In the genomic region with DNA sequence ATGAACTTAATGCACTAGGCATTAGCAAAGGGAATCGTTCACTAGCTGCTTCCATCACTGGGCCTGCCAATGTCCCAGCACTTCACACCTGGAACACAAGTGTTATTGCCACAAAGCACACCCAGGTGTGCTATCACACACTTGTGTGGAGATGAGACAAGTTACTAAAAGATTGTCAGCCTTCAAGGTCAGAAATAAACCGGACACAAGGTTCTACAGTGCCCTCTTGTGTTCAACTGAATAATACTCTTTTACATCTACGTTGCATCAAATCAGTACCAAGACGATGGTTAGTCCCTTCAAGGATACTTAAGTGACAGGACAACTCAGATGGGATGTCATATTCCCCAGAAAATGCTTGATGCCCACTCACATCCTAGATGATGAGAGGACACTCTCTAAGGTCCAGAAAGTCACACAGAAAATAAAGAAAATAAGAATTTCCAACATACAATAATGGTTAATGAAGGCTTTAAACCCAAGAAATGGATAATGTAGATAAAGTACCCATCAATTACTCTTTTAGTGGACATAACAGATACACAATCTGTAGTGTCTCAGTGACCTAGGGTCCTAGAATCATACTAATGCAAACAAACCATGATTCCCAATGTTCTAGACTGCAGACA, we compare ENCODE assay signal across 8 cellular contexts.
DNase-seq lines count a peak whose midpoint lies in the region; ATAC-seq and TF ChIP-seq lines count a peak whose summit lies in the region.

No MANE protein-coding gene starts in this region.

- H3K27ac ChIP-seq in KMS-11 (no peak overlapping the region), WERI-Rb-1 (no peak overlapping the region)

- DNase-seq in NCI-H2171 treated with DMSO at 0.1 percent for 48 hours (lab: John Stamatoyannopoulos, UW) (peak; percentile 34), NCI-H2171 (lab: John Stamatoyannopoulos, UW) (no peak), WERI-Rb-1 (no peak), glomerular visceral epithelial cell (ENCODE audit: extremely low spot score) (peak; percentile 48), putamen (ENCODE audit: low spot score) (peak; percentile 25)

- H3K27me3 ChIP-seq in KMS-11 (ENCODE audit: insufficient read depth, low read depth) (no peaks in the 10 kb centered on the region), WERI-Rb-1 (ENCODE audit: insufficient read depth, low read depth, severe bottlenecking) (no peaks in the 10 kb centered on the region)

- peak; percentile 84 for TF ChIP-seq CTCF in KMS-11 (conservative IDR thresholded peaks at IDR 0.05; ENCODE audit: low read depth, low read length)
- TF ChIP-seq CTCF in WERI-Rb-1 (IDR thresholded peaks at IDR 0.05; ENCODE audit: low read depth, low read length) = peak; percentile 56

- H3K9me3 ChIP-seq in WERI-Rb-1 (ENCODE audit: severe bottlenecking) = no peaks in the 10 kb centered on the region

- H3K36me3 ChIP-seq in KMS-11 (ENCODE audit: insufficient read depth) (peaks cover 4% of the 10 kb centered on the region; the same call in 1 of the 2 replicates), WERI-Rb-1 (peaks cover 85% of the 10 kb centered on the region)

- H3K79me2 ChIP-seq in KMS-11 (ENCODE audit: insufficient read depth, low read depth) = no peaks in the 10 kb centered on the region

- no peak overlapping the region for H3K4me3 ChIP-seq in KMS-11 (IDR thresholded peaks at IDR 0.05; ENCODE audit: insufficient read depth, low read depth, low read length)
- no peak overlapping the region for H3K4me3 ChIP-seq in WERI-Rb-1 (ENCODE audit: low read depth, low read length)

- peaks cover 9% of the 10 kb centered on the region for H3K4me1 ChIP-seq in KMS-11 (ENCODE audit: low read depth, poor library complexity, severe bottlenecking)

- no peaks in the 10 kb centered on the region; the same call in 1 of the 2 replicates for H4K20me1 ChIP-seq in KMS-11 (ENCODE audit: insufficient read depth)

- H3K4me2 ChIP-seq in KMS-11 = no peak overlapping the region

- ATAC-seq in GM18907 (IDR thresholded peaks at IDR 0.05; ENCODE audit: unreplicated experiment) (no peak), GM19395 (IDR thresholded peaks at IDR 0.05; ENCODE audit: unreplicated experiment) (no peak)

- H2AFZ ChIP-seq in KMS-11 (ENCODE audit: low read depth) = no peak overlapping the region

- no peak overlapping the region for H3K9ac ChIP-seq in KMS-11

Comparison
In these comparisons a context has a peak if more than half of its experiments do, and no peak if none do; other contexts are left out.
1. DNase-seq: peak in NCI-H2171 treated with DMSO at 0.1 percent for 48 hours (single experiment), glomerular visceral epithelial cell (single experiment) and putamen (single experiment); none in NCI-H2171 (single experiment) and WERI-Rb-1 (single experiment).